1 cellular context compared by ENCODE assay signal in genomic region chr14:21257395-21258193, GRCh38.
TF ChIP-seq lines count a peak whose summit lies in the region.

No MANE protein-coding gene starts in this region.

TF ChIP-seq in HepG2, 621 proteins besides CTCF, POLR2A, EP300 and RAD21:
- TF ChIP-seq E2F1 (CRISPR knock-in tag; IDR thresholded peaks at IDR 0.05) (no peak), PRPF4 (IDR thresholded peaks at IDR 0.05; ENCODE audit: low read depth, low read length, poor library complexity, severe bottlenecking) (peak; percentile 40), SNAPC5 (CRISPR knock-in tag; IDR thresholded peaks at IDR 0.05; ENCODE audit: borderline replicate concordance) (0 out of 2 replicates have a peak, but pooled peaks have one; percentile 32), SSRP1 (CRISPR knock-in tag; IDR thresholded peaks at IDR 0.05) (peak; percentile 85; the same call in 1 of the 2 replicates), SIX1 (CRISPR knock-in tag; IDR thresholded peaks at IDR 0.05; ENCODE audit: borderline replicate concordance) (0 out of 2 replicates have a peak, but pooled peaks have one; percentile 8), ARNT2 (CRISPR knock-in tag; IDR thresholded peaks at IDR 0.05; ENCODE audit: low read depth) (peak; percentile 59), ZNF501 (CRISPR knock-in tag; IDR thresholded peaks at IDR 0.05) (0 out of 2 replicates have a peak, but pooled peaks have one; percentile 50), CSRNP1 (CRISPR knock-in tag; IDR thresholded peaks at IDR 0.05) (0 out of 2 replicates have a peak, but pooled peaks have one; percentile 60), POLR2AphosphoS5 (IDR thresholded peaks at IDR 0.05; ENCODE audit: low read depth, low read length) (peak; percentile 40; the same call in 1 of the 2 replicates), ATF4 (CRISPR knock-in tag; IDR thresholded peaks at IDR 0.05) (0 out of 4 replicates have a peak, but pooled peaks of 1 of the 2 experiments have one; percentile 62), NR1H2 (CRISPR knock-in tag; IDR thresholded peaks at IDR 0.05; ENCODE audit: borderline replicate concordance, low read depth) (no peak), IRX3 (CRISPR knock-in tag; IDR thresholded peaks at IDR 0.05; ENCODE audit: borderline replicate concordance, low read depth) (0 out of 2 replicates have a peak, but pooled peaks have one; percentile 53), EED (CRISPR knock-in tag; IDR thresholded peaks at IDR 0.05) (no peak), ZNF780A (CRISPR knock-in tag; IDR thresholded peaks at IDR 0.05) (no peak), SP2 (CRISPR knock-in tag; IDR thresholded peaks at IDR 0.05) (no peak), TFE3 (CRISPR knock-in tag; IDR thresholded peaks at IDR 0.05) (no peak), AGO2 (optimal IDR thresholded peaks at IDR 0.05; ENCODE audit: low read depth, low read length) (peak; percentile 58), ZBTB33 (CRISPR knock-in tag; IDR thresholded peaks at IDR 0.05) (peak; percentile 50; the same call in 1 of the 2 replicates), KLF16 (CRISPR knock-in tag; IDR thresholded peaks at IDR 0.05) (0 out of 4 replicates have a peak, but pooled peaks of 1 of the 2 experiments have one; percentile 8), ARID4A (CRISPR knock-in tag; IDR thresholded peaks at IDR 0.05; ENCODE audit: borderline replicate concordance) (peak; percentile 29; the same call in 1 of the 2 replicates), ZSCAN5A (CRISPR knock-in tag; IDR thresholded peaks at IDR 0.05; ENCODE audit: borderline replicate concordance) (peak; percentile 22; the same call in 1 of the 2 replicates), RARG (CRISPR knock-in tag; IDR thresholded peaks at IDR 0.05; ENCODE audit: low read depth) (0 out of 2 replicates have a peak, but pooled peaks have one; percentile 12), ARNTL (CRISPR knock-in tag; IDR thresholded peaks at IDR 0.05) (no peak), ATF7-NPFF (CRISPR knock-in tag; IDR thresholded peaks at IDR 0.05; ENCODE audit: low read depth) (peak; percentile 33; the same call in 1 of the 2 replicates), RBFOX2 (IDR thresholded peaks at IDR 0.05; ENCODE audit: low read depth, low read length) (peak; percentile 71), ZNF225 (CRISPR knock-in tag; IDR thresholded peaks at IDR 0.05) (no peak), POLR2G (IDR thresholded peaks at IDR 0.05; ENCODE audit: low read depth, low read length) (peak; percentile 45; the same call in 1 of the 2 replicates), ZNF672 (CRISPR knock-in tag; IDR thresholded peaks at IDR 0.05) (no peak), ZBTB38 (CRISPR knock-in tag; IDR thresholded peaks at IDR 0.05) (no peak), CEBPB (IDR thresholded peaks at IDR 0.05; ENCODE audit: borderline replicate concordance, low read depth, low read length) (peak; percentile 49; the same call in 1 of the 2 replicates), ZFY (CRISPR knock-in tag; IDR thresholded peaks at IDR 0.05) (no peak), NFKBIZ (CRISPR knock-in tag; IDR thresholded peaks at IDR 0.05) (0 out of 2 replicates have a peak, but pooled peaks have one; percentile 35)
